ENCODE assay signal across 22 cellular contexts in the genomic region with DNA sequence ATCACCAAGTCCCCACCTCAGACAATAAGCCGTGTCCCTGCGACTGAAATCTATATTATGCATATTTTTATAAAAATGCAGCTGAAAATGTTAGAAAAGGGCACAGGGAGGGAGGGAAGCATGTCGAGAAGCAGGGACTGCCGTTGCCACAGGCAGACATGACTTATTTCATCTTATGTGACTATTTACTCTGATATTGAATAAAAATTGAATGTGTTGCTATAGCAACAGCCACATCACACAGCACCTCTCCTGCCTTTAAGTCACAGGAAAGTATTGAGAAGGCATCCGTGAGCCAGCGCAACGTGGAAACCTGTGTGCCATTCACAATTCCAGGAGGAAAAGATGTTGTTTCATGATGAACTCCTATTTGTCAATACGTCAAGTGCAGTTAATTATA.
A peak's percentile ranks its signal among the peaks of the same experiment; 100 is the strongest.
DNase-seq lines count a peak whose midpoint lies in the region; ATAC-seq, FAIRE-seq and TF ChIP-seq lines count a peak whose summit lies in the region.
"Had no signal": no experiment of that assay in that cellular context is flagged by ENCODE, and none has a peak within 500 bp of the region (broad histone marks: within the 10 kb centered on the region; RNA-seq: fewer than 3 reads in every experiment).

No MANE protein-coding gene starts in this region.

- WGBS in HepG2 (ENCODE audit: low lambda C conversion rate), result 51% methylated on average over 8 of the region's 8 CpGs
- WGBS in right lobe of liver (ENCODE audit: insufficient coverage, low coverage, low lambda C conversion rate, missing lambda C conversion rate), result 77% methylated on average over 7 of the region's 8 CpGs
- 6% methylated on average over 8 of the region's 8 CpGs for WGBS in K562 (ENCODE audit: insufficient coverage, low coverage, missing lambda C conversion rate)
- 73 to 75% methylated on average over 8 of the region's 8 CpGs for WGBS in aorta, 2 donors

- no peaks in the 10 kb centered on the region for H3K9me1 ChIP-seq in K562 (ENCODE audit: control insufficient read depth, insufficient read depth, low read length)

- H3K79me2 ChIP-seq in HepG2 (ENCODE audit: insufficient read depth, low read length) (no peaks in the 10 kb centered on the region), K562 (ENCODE audit: control insufficient read depth, insufficient read depth, low read length) (no peaks in the 10 kb centered on the region)

- TF ChIP-seq CTCF in HepG2 (CRISPR knock-in tag; IDR thresholded peaks at IDR 0.05) (no peak), right lobe of liver (IDR thresholded peaks at IDR 0.05) (no peak), K562 (IDR thresholded peaks at IDR 0.05 in 2 of 3, conservative IDR thresholded peaks at IDR 0.05 in 1 of 3; ENCODE audit: insufficient read depth in 2 of 3, low read depth in 1 of 3, low read length in 3 of 3) (no peak)

- peak overlapping the region in 8 of 10 donors; percentile 63 to 91 (median 90) for H3K27ac Mint-ChIP-seq in naive thymus-derived CD8-positive, alpha-beta T cell
- H3K27ac Mint-ChIP-seq: GM23338 had no signal

- FAIRE-seq in HepG2 (lab: Jason Lieb, UNC), result no peak
- no peak for FAIRE-seq in K562 (lab: Jason Lieb, UNC)
- FAIRE-seq: A549, GM12891, GM18507, H54 had no signal

- H3K9me3 ChIP-seq in HepG2 (ENCODE audit: low read length) (peaks cover 18% of the 10 kb centered on the region; the same call in 1 of the 2 replicates), right lobe of liver (no peaks in the 10 kb centered on the region), K562 (replicated peaks; ENCODE audit: control insufficient read depth, insufficient read depth, low read depth, low read length) (0 out of 2 replicates have a peak, but pooled peaks cover 2% of the 10 kb centered on the region), aorta (ENCODE audit: control insufficient read depth, low read length) (peaks cover 4% of the 10 kb centered on the region)
- H3K9me3 ChIP-seq: HAP-1 had no signal

- in situ Hi-C loops in HepG2 (cut with HindIII; ENCODE audit: extremely low pct_ligation_motif_present, low pct_unique_long_range_greater_than_20kb), result no loop called here
- in situ Hi-C loops in K562 (cut with MboI), result no loop called here

- DNase-seq in HepG2 (ENCODE audit: low spot score) (no peak), right lobe of liver (no peak), K562 (ENCODE audit: extremely low read depth in 1 of 4, low spot score in 3 of 4) (no peak), aorta (no peak), AG08395 (ENCODE audit: low spot score) (no peak)
- DNase-seq in naive thymus-derived CD8-positive, alpha-beta T cell, result peak in 4 of 10 donors; percentile 10 to 47 (median 43)
- DNase-seq: 8988T; ACHN; C1 segment of cervical spinal cord; Calu3; CD4-positive, CD25-positive, alpha-beta regulatory T cell; COR-L47; DMS53; DMS79 treated with DMSO at 0.1 percent for 48 hours; GF-D8 had no signal

- H3K4me3 Mint-ChIP-seq in naive thymus-derived CD8-positive, alpha-beta T cell, result peak overlapping the region in 3 of 10 donors; percentile 54 to 71 (median 60)
- H3K4me3 Mint-ChIP-seq: CD4-positive, CD25-positive, alpha-beta regulatory T cell; GM23338 had no signal

- CTCF ChIA-PET in HepG2 (lab: Yijun Ruan, JAX; ENCODE audit: low intra/inter-chr PET ratio, low total read pairs) (no interaction called here), K562 (lab: Yijun Ruan, JAX; ENCODE audit: low intra/inter-chr PET ratio) (no interaction called here)

- peaks cover 0 to 4% (median under 1%) of the 10 kb centered on the region in 3 donors for H3K36me3 Mint-ChIP-seq in naive thymus-derived CD8-positive, alpha-beta T cell
- H3K36me3 Mint-ChIP-seq: CD4-positive, CD25-positive, alpha-beta regulatory T cell had no signal

- H3K4me1 ChIP-seq in HepG2 (ENCODE audit: insufficient read depth, low read length), result peaks cover 15% of the 10 kb centered on the region
- no peaks in the 10 kb centered on the region for H3K4me1 ChIP-seq in right lobe of liver
- H3K4me1 ChIP-seq in K562 (replicated peaks in 1 of 2; ENCODE audit: control insufficient read depth in 2 of 2, insufficient read depth in 2 of 2, low read length in 2 of 2), result peaks cover 0 to 4% of the 10 kb centered on the region in 2 experiments; a peak in 1 of 5 replicates
- H3K4me1 ChIP-seq in aorta (ENCODE audit: control insufficient read depth in 1 of 2, insufficient read depth in 2 of 2, low read length in 2 of 2), result no peaks in the 10 kb centered on the region
- H3K4me1 ChIP-seq: A549, HAP-1 had no signal

- intact Hi-C loops in HepG2 (cut with micrococcal nuclease; ENCODE audit: unreplicated experiment), result no loop called here
- intact Hi-C loops in right lobe of liver (cut with DNase I), result no loop called here
- intact Hi-C loops in K562 (cut with micrococcal nuclease), result no loop called here
- intact Hi-C loops in aorta (cut with DNase I), result no loop called here

- BruUV-seq in HepG2 (replicated peaks; lab: Mats Ljungman, UMichigan) (no TSS peak), K562 (replicated peaks; lab: Mats Ljungman, UMichigan) (no TSS peak)

- peaks cover 0 to 6% (median 0%) of the 10 kb centered on the region in 9 donors for H3K9me3 Mint-ChIP-seq in naive thymus-derived CD8-positive, alpha-beta T cell
- H3K9me3 Mint-ChIP-seq: CD4-positive, CD25-positive, alpha-beta regulatory T cell; GM23338 had no signal

- H3K36me3 ChIP-seq in HepG2 (replicated peaks in 1 of 2; ENCODE audit: control insufficient read depth in 1 of 2, insufficient read depth in 2 of 2, low read length in 2 of 2) (no peaks in the 10 kb centered on the region), right lobe of liver (no peaks in the 10 kb centered on the region), K562 (ENCODE audit: control insufficient read depth, insufficient read depth, low read length) (no peaks in the 10 kb centered on the region), aorta (ENCODE audit: control insufficient read depth in 1 of 2, insufficient read depth in 2 of 2, low read length in 1 of 2) (no peaks in the 10 kb centered on the region)
- H3K36me3 ChIP-seq: HAP-1 had no signal

- ATAC-seq in HepG2, result no peak
- ATAC-seq in right lobe of liver, result no peak
- ATAC-seq in K562, result no peak
- peak; percentile 23 to 68 for ATAC-seq in naive thymus-derived CD8-positive, alpha-beta T cell
- no peak for ATAC-seq in aorta (ENCODE audit: low FRiP score)
- no peak for ATAC-seq in HG03342 (IDR thresholded peaks at IDR 0.05; ENCODE audit: unreplicated experiment)
- ATAC-seq: GM23338 had no signal

- H3K27me3 Mint-ChIP-seq in naive thymus-derived CD8-positive, alpha-beta T cell, result no peaks in the 10 kb centered on the region
- H3K27me3 Mint-ChIP-seq: CD4-positive, CD25-positive, alpha-beta regulatory T cell had no signal

- TF ChIP-seq POLR2A in HepG2 (IDR thresholded peaks at IDR 0.05; ENCODE audit: insufficient read depth in 1 of 2, low read depth in 2 of 2, low read length in 2 of 2) (no peak), right lobe of liver (IDR thresholded peaks at IDR 0.05) (no peak), K562 (conservative IDR thresholded peaks at IDR 0.05) (no peak)

- H3K27me3 ChIP-seq in HepG2 (ENCODE audit: control insufficient read depth in 1 of 2, insufficient read depth in 2 of 2, low read length in 2 of 2) (no peaks in the 10 kb centered on the region), right lobe of liver (no peaks in the 10 kb centered on the region), K562 (ENCODE audit: control insufficient read depth in 2 of 2, insufficient read depth in 2 of 2, low read length in 2 of 2) (peaks cover 4 to 16% of the 10 kb centered on the region in 2 experiments), aorta (ENCODE audit: control insufficient read depth in 1 of 2, insufficient read depth in 2 of 2, low read length in 1 of 2) (no peaks in the 10 kb centered on the region)

- peaks cover 9 to 33% (median 21%) of the 10 kb centered on the region in 4 donors for H3K4me1 Mint-ChIP-seq in naive thymus-derived CD8-positive, alpha-beta T cell
- H3K4me1 Mint-ChIP-seq: GM23338 had no signal

- no peak overlapping the region for H3K27ac ChIP-seq in HepG2 (ENCODE audit: extremely low read length, insufficient read depth, low read length)
- H3K27ac ChIP-seq in right lobe of liver, result no peak overlapping the region
- H3K27ac ChIP-seq in K562 (ENCODE audit: extremely low read depth, low read depth, low read length), result no peak overlapping the region
- no peak overlapping the region for H3K27ac ChIP-seq in aorta (ENCODE audit: low read depth in 1 of 2, low read length in 2 of 2)
- H3K27ac ChIP-seq: A549 had no signal

- TF ChIP-seq RAD21 in HepG2 (CRISPR knock-in tag; IDR thresholded peaks at IDR 0.05) (no peak), K562 (CRISPR knock-in tag; conservative IDR thresholded peaks at IDR 0.05 in 1 of 2, IDR thresholded peaks at IDR 0.05 in 1 of 2) (no peak)

- TF ChIP-seq EP300 in HepG2 (IDR thresholded peaks at IDR 0.05; ENCODE audit: low read depth in 2 of 2, low read length in 2 of 2), result no peak
- no peak for TF ChIP-seq EP300 in HepG2 (CRISPR knock-in tag; IDR thresholded peaks at IDR 0.05; ENCODE audit: borderline replicate concordance)
- no peak for TF ChIP-seq EP300 in K562 (IDR thresholded peaks at IDR 0.05; ENCODE audit: low read length)

- H3K4me2 ChIP-seq in HepG2 (ENCODE audit: low read depth, low read length) (no peak overlapping the region), K562 (ENCODE audit: insufficient read depth, low read length) (no peak overlapping the region)
- H3K4me2 ChIP-seq: A549, GM23338 had no signal

- no peak overlapping the region for H3K9ac ChIP-seq in HepG2 (ENCODE audit: insufficient read depth, low read depth, low read length)
- no peak overlapping the region for H3K9ac ChIP-seq in K562 (ENCODE audit: insufficient read depth in 1 of 2, low read depth in 2 of 2, low read length in 2 of 2)

- H2AFZ ChIP-seq in HepG2 (ENCODE audit: low read length), result no peak overlapping the region
- H2AFZ ChIP-seq in K562 (ENCODE audit: low read depth, low read length), result no peak overlapping the region
- H2AFZ ChIP-seq: GM23338 had no signal

- no peak overlapping the region for H3K4me3 ChIP-seq in HepG2 (replicated peaks in 1 of 3; ENCODE audit: insufficient read depth in 1 of 3, low read depth in 2 of 3, low read length in 3 of 3)
- H3K4me3 ChIP-seq in right lobe of liver, result no peak overlapping the region
- H3K4me3 ChIP-seq in K562, result no peak overlapping the region
- H3K4me3 ChIP-seq in aorta (ENCODE audit: low read length in 2 of 2), result no peak overlapping the region
- H3K4me3 ChIP-seq: A549, GM23338, HAP-1 had no signal

- POLR2A ChIA-PET in HepG2 (lab: Yijun Ruan, JAX), result no interaction called here
- POLR2A ChIA-PET in K562 (lab: Yijun Ruan, JAX), result no interaction called here
- POLR2A ChIA-PET in naive thymus-derived CD8-positive, alpha-beta T cell (lab: Charles Lee), result no interaction called here

- 0 out of 2 replicates have a peak, but pooled peaks cover 8% of the 10 kb centered on the region for H4K20me1 ChIP-seq in HepG2 (ENCODE audit: insufficient read depth, low read length)
- H4K20me1 ChIP-seq in K562 (replicated peaks; ENCODE audit: control insufficient read depth, insufficient read depth, low read length), result no peaks in the 10 kb centered on the region

TF ChIP-seq in HepG2, 621 proteins besides CTCF, POLR2A, EP300 and RAD21:
- TF ChIP-seq RFX1 (IDR thresholded peaks at IDR 0.05) (peak; percentile 30; the same call in 1 of the 2 replicates), ZNF251 (CRISPR knock-in tag; IDR thresholded peaks at IDR 0.05) (no peak)

TF ChIP-seq in K562, 482 proteins besides CTCF, POLR2A, EP300 and RAD21 (continues in another document):
- TF ChIP-seq PURB (CRISPR knock-in tag; IDR thresholded peaks at IDR 0.05; ENCODE audit: low read depth), result no peak
- peak; percentile 75 for TF ChIP-seq RFX1 (IDR thresholded peaks at IDR 0.05)
- no peak for TF ChIP-seq CTBP1 (IDR thresholded peaks at IDR 0.05; ENCODE audit: borderline replicate concordance)

Comparison
In these comparisons a context has a peak if more than half of its experiments do, and no peak if none do; other contexts are left out.
1. ATAC-seq: peak in naive thymus-derived CD8-positive, alpha-beta T cell (2 of 2); none in HepG2 (single experiment), right lobe of liver (0 of 4), K562 (single experiment), aorta (single experiment) and HG03342 (single experiment).